8 cellular contexts compared by ENCODE assay signal in genomic region chr16:54813778-54814177, GRCh38.
"Had no signal": no experiment of that assay in that cellular context is flagged by ENCODE, and none has a peak within 500 bp of the region (broad histone marks: within the 10 kb centered on the region; RNA-seq: fewer than 3 reads in every experiment).

No MANE protein-coding gene starts in this region.

- DNase-seq: GDM1, GF-D8 had no signal

- ATAC-seq: GM12878 had no signal

- H3K4me3 ChIP-seq: GM12878 had no signal

- FAIRE-seq: G401.6, GM12878, GM12891, GM12892, GM18507, GM19239 had no signal
